1 cellular context compared by ENCODE assay signal in the genomic region with DNA sequence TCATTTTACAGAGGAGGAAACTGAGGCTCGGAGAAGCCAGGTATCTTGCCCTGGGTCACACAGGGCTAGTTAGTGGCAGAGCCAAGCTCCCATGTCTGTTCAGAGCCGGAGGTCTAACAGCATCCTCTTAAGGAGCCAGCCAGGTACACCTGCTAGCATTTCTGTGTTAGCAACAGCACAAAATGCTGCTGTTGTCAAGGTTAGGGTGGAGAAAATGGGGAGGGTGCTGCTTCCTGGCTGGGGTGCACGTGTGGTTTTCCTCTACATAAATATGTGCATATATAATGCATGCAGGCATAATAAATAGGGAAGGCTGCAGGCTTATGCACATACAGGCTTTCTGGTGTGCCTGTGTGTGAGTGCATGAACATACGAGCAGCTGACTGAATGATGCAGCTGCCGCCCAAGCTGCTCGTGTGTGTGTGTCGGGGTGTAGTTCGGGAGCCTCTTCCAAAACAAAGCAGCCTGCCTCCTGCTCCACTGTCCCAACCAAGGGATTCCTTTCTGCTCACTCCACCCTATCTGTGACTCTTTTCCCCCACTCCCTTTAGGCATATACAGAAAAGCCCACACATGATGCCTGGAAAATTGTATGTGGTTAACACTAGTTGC.
TF ChIP-seq lines count a peak whose summit lies in the region.

No MANE protein-coding gene starts in this region.

TF ChIP-seq in H1, 55 proteins besides CTCF, POLR2A, EP300 and RAD21 (continued from another document):
- TF ChIP-seq RBBP5 (IDR thresholded peaks at IDR 0.05; ENCODE audit: borderline replicate concordance, low read depth, low read length) (no peak), HDAC6 (IDR thresholded peaks at IDR 0.05; ENCODE audit: low read depth, low read length) (no peak), SIN3A (conservative IDR thresholded peaks at IDR 0.05 in 1 of 2, IDR thresholded peaks at IDR 0.05 in 1 of 2; ENCODE audit: low read depth in 1 of 2, low read length in 2 of 2) (no peak), POU5F1 (IDR thresholded peaks at IDR 0.05; ENCODE audit: low read depth, low read length) (no peak), NANOG (IDR thresholded peaks at IDR 0.05; ENCODE audit: insufficient read depth, low read depth, low read length, poor library complexity, severe bottlenecking) (no peak), JUND (IDR thresholded peaks at IDR 0.05; ENCODE audit: low read length) (no peak), HDAC2 (IDR thresholded peaks at IDR 0.05; ENCODE audit: borderline replicate concordance in 1 of 2, low read depth in 2 of 2, low read length in 2 of 2) (no peak), SP1 (IDR thresholded peaks at IDR 0.05; ENCODE audit: low read depth, low read length) (no peak), TEAD4 (IDR thresholded peaks at IDR 0.05; ENCODE audit: low read depth, low read length) (no peak), SP2 (IDR thresholded peaks at IDR 0.05; ENCODE audit: low read length) (no peak), KDM5A (IDR thresholded peaks at IDR 0.05; ENCODE audit: low read length) (no peak), SP4 (IDR thresholded peaks at IDR 0.05; ENCODE audit: low read length) (no peak), SIX5 (IDR thresholded peaks at IDR 0.05; ENCODE audit: low read depth, low read length) (no peak), CHD1 (IDR thresholded peaks at IDR 0.05; ENCODE audit: low read depth, low read length) (no peak), SUZ12 (IDR thresholded peaks at IDR 0.05; ENCODE audit: low read length) (no peak), ZNF274 (IDR thresholded peaks at IDR 0.05; ENCODE audit: borderline replicate concordance, extremely low read depth, low read length) (no peak)
